10 cellular contexts compared by ENCODE assay signal in the genomic region with DNA sequence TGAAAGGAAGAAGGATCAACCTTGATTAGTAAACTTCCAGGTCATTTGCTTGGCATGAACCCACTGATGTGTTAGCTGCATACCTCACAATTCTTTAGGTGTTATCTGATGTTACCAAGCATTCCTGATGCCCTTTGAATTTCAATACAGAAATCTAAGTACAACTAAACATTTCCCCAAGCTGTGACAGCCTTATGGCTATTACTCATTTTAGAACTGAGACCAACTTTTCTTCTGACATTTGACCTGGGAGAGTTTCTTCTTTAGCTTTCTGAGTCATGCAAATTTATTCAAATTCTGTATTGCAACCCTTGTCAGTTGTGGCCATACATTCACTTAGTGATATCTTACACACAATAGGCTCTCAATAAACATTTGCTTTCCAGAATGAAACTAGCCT.
DNase-seq lines count a peak whose midpoint lies in the region; ATAC-seq and TF ChIP-seq lines count a peak whose summit lies in the region.
"Had no signal": no experiment of that assay in that cellular context is flagged by ENCODE, and none has a peak within 500 bp of the region (broad histone marks: within the 10 kb centered on the region; RNA-seq: fewer than 3 reads in every experiment).

No MANE protein-coding gene starts in this region.

- no peak overlapping the region for H4K8ac ChIP-seq in mesendoderm (ENCODE audit: low read depth, low read length)

- no peaks in the 10 kb centered on the region for H3K9me3 ChIP-seq in gastroesophageal sphincter
- no peaks in the 10 kb centered on the region for H3K9me3 ChIP-seq in CD4-positive, alpha-beta T cell (ENCODE audit: control insufficient read depth, low read length)
- H3K9me3 ChIP-seq: testis had no signal

- H2BK15ac ChIP-seq in mesendoderm (replicated peaks; ENCODE audit: low read depth): no peak overlapping the region

- no peak overlapping the region for H3K56ac ChIP-seq in mesendoderm (ENCODE audit: low read length)

- H3K4me3 ChIP-seq in mesendoderm (ENCODE audit: low read length): no peak overlapping the region
- H3K4me3 ChIP-seq in gastroesophageal sphincter: no peak overlapping the region
- H3K4me3 ChIP-seq: cardiac muscle cell, testis had no signal

- DNase-seq in mesendoderm (peak; percentile 61), cerebellum (ENCODE audit: low spot score) (no peak)
- DNase-seq in effector CD8-positive, alpha-beta T cell (lab: John Stamatoyannopoulos, UW): no peak
- DNase-seq in CD4-positive, alpha-beta T cell: no peak
- DNase-seq: testis had no signal

- peak; percentile 78 for ATAC-seq in GM18870 (IDR thresholded peaks at IDR 0.05; ENCODE audit: unreplicated experiment)
- ATAC-seq in GM21576 (IDR thresholded peaks at IDR 0.05; ENCODE audit: unreplicated experiment): peak; percentile 72
- peak; percentile 88 for ATAC-seq in HG03432 (IDR thresholded peaks at IDR 0.05; ENCODE audit: unreplicated experiment)
- no peak for ATAC-seq in gastroesophageal sphincter
- no peak for ATAC-seq in CD4-positive, alpha-beta T cell (ENCODE audit: poor library complexity)

- H2AK5ac ChIP-seq in mesendoderm (ENCODE audit: low read length): no peak overlapping the region

- H3K4me1 ChIP-seq in mesendoderm (ENCODE audit: control insufficient read depth, low read depth, low read length) (no peaks in the 10 kb centered on the region), gastroesophageal sphincter (peaks cover 3 to 34% (median 5%) of the 10 kb centered on the region in 3 donors)

- no peaks in the 10 kb centered on the region for H3K36me3 Mint-ChIP-seq in CD4-positive, alpha-beta T cell (ENCODE audit: low read depth)

- no peak for TF ChIP-seq POLR2A in gastroesophageal sphincter (IDR thresholded peaks at IDR 0.05)

- H3K27ac ChIP-seq in mesendoderm (ENCODE audit: low read depth, low read length) (no peak overlapping the region), gastroesophageal sphincter (peak overlapping the region in 1 of 4 donors; percentile 61)
- no peak overlapping the region for H3K27ac ChIP-seq in CD4-positive, alpha-beta T cell (ENCODE audit: low read depth, low read length)
- H3K27ac ChIP-seq: cardiac muscle cell had no signal

- intact Hi-C loops in CD4-positive, alpha-beta T cell (cut with DNase I, micrococcal nuclease): loop anchor here (1.0 to 5.0 kb wide), 8 partner anchors 33 to 682 kb away; a partner anchor contains a TSS

- CTCF ChIA-PET in CD4-positive, alpha-beta T cell (lab: Charles Lee): interaction anchor here (0.6 to 2.9 kb wide), 23 partner anchors 8 to 1399 kb away, joined by 3 to 23 read pairs (median 5); a partner anchor contains a TSS

- no peak for TF ChIP-seq EP300 in gastroesophageal sphincter (IDR thresholded peaks at IDR 0.05)

- H3K36me3 ChIP-seq in mesendoderm (ENCODE audit: control insufficient read depth, insufficient read depth, low read length) (no peaks in the 10 kb centered on the region), gastroesophageal sphincter (no peaks in the 10 kb centered on the region)
- H3K36me3 ChIP-seq: cardiac muscle cell had no signal

- H3K27me3 ChIP-seq in mesendoderm (ENCODE audit: insufficient read depth, low read length, poor library complexity) (no peaks in the 10 kb centered on the region), gastroesophageal sphincter (no peaks in the 10 kb centered on the region)
- no peaks in the 10 kb centered on the region for H3K27me3 ChIP-seq in CD4-positive, alpha-beta T cell (ENCODE audit: control insufficient read depth, insufficient read depth, low read length)
- H3K27me3 ChIP-seq: cardiac muscle cell, testis had no signal

- POLR2A ChIA-PET in CD4-positive, alpha-beta T cell (lab: Charles Lee): interaction anchor here (0.7 to 1.6 kb wide), 8 partner anchors 34 to 266 kb away, joined by 3 to 6 read pairs (median 4); no protein-coding TSS in a partner anchor

- no peaks in the 10 kb centered on the region for H3K79me1 ChIP-seq in mesendoderm (ENCODE audit: low read length)

- no peak overlapping the region for H4K5ac ChIP-seq in mesendoderm (ENCODE audit: low read length)

- no peak overlapping the region for H3K9ac ChIP-seq in mesendoderm (ENCODE audit: low read length)

- no peak overlapping the region for H2BK120ac ChIP-seq in mesendoderm (ENCODE audit: low read depth, low read length)

- H3K4me3 Mint-ChIP-seq in CD4-positive, alpha-beta T cell: no peak overlapping the region

- TF ChIP-seq CTCF in gastroesophageal sphincter (IDR thresholded peaks at IDR 0.05): no peak
- TF ChIP-seq CTCF in CD4-positive, alpha-beta T cell (IDR thresholded peaks at IDR 0.05): no peak

- H2BK5ac ChIP-seq in mesendoderm (ENCODE audit: low read length): no peak overlapping the region

- no peak overlapping the region for H3K4ac ChIP-seq in mesendoderm (ENCODE audit: low read depth, low read length)

- no peak overlapping the region for H3K23ac ChIP-seq in mesendoderm (ENCODE audit: low read length)

- H3K18ac ChIP-seq in mesendoderm (ENCODE audit: low read length): no peak overlapping the region

- no peak overlapping the region for H3K27ac Mint-ChIP-seq in CD4-positive, alpha-beta T cell

- H3K4me1 Mint-ChIP-seq in CD4-positive, alpha-beta T cell (ENCODE audit: low read depth): peaks cover 6% of the 10 kb centered on the region

- H3K4me2 ChIP-seq in mesendoderm (ENCODE audit: low read length): no peak overlapping the region

- no peaks in the 10 kb centered on the region for H3K27me3 Mint-ChIP-seq in CD4-positive, alpha-beta T cell

- no peaks in the 10 kb centered on the region for H3K9me3 Mint-ChIP-seq in CD4-positive, alpha-beta T cell

- no peaks in the 10 kb centered on the region for H3K79me2 ChIP-seq in mesendoderm (ENCODE audit: control insufficient read depth, insufficient read depth, low read length)

Comparison
In these comparisons a context has a peak if more than half of its experiments do, and no peak if none do; other contexts are left out.
1. ATAC-seq: peak in GM18870 (single experiment), GM21576 (single experiment) and HG03432 (single experiment); none in gastroesophageal sphincter (single experiment) and CD4-positive, alpha-beta T cell (single experiment).